In the genomic region with DNA sequence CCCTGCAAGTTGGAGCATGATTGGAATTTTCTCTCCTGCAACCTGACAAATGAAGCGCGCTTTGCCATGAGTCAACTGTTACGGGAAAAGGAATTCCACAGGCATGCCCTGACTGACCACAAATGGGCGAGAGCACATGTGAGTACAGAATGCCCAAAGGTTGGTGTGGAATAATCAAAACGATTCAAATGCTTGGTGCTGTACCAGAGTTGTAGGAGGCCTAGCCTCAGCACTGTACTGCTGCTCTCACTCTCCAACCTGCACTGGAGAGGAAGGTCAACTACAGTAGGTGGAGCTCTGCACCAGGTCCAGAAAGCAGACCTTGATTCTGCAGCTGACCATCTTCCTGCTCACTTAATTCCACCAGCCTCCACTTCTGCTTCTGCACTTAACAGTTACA, we compare ENCODE assay signal across 10 cellular contexts.
DNase-seq lines count a peak whose midpoint lies in the region; ATAC-seq, FAIRE-seq and TF ChIP-seq lines count a peak whose summit lies in the region.
"Had no signal": no experiment of that assay in that cellular context is flagged by ENCODE, and none has a peak within 500 bp of the region (broad histone marks: within the 10 kb centered on the region; RNA-seq: fewer than 3 reads in every experiment).

No MANE protein-coding gene starts in this region.

- no peaks in the 10 kb centered on the region for H4K20me1 ChIP-seq in osteoblast (ENCODE audit: insufficient read depth, low read length)

- H3K27ac Mint-ChIP-seq in T-helper 17 cell: no peak overlapping the region
- H3K27ac Mint-ChIP-seq: activated T-cell treated with anti-CD3 and anti-CD28 coated beads, Interleukin-2, amount 50 U/mL, for 72 hours had no signal

- ATAC-seq in esophagus mucosa (peak; percentile 82), T-helper 17 cell (no peak)
- ATAC-seq: activated T-cell treated with anti-CD3 and anti-CD28 coated beads, Interleukin-2, amount 50 U/mL, for 72 hours had no signal

- H3K4me2 ChIP-seq in osteoblast (ENCODE audit: insufficient read depth, low read length): peak overlapping the region; percentile 22

- no peaks in the 10 kb centered on the region for H3K36me3 ChIP-seq in osteoblast (ENCODE audit: insufficient read depth, low read length)
- H3K36me3 ChIP-seq in suprapubic skin: no peaks in the 10 kb centered on the region

- peak; percentile 94 for FAIRE-seq in RCC 7860 (lab: Jason Lieb, UNC)

- no peak overlapping the region for H2AFZ ChIP-seq in osteoblast (ENCODE audit: low read length)

- H3K27me3 ChIP-seq in osteoblast (ENCODE audit: insufficient read depth, low read length): no peaks in the 10 kb centered on the region
- H3K27me3 ChIP-seq in suprapubic skin: no peaks in the 10 kb centered on the region

- H3K27me3 Mint-ChIP-seq in T-helper 17 cell: peaks cover 13% of the 10 kb centered on the region

- H3K79me2 ChIP-seq in osteoblast (ENCODE audit: insufficient read depth, low read length): no peaks in the 10 kb centered on the region

- H3K4me3 ChIP-seq in osteoblast (ENCODE audit: insufficient read depth, low read length) (no peak overlapping the region), coronary artery (no peak overlapping the region), suprapubic skin (no peak overlapping the region)

- no peak for TF ChIP-seq EP300 in suprapubic skin (IDR thresholded peaks at IDR 0.05)

- peak; percentile 39 for TF ChIP-seq CTCF in osteoblast (IDR thresholded peaks at IDR 0.05; ENCODE audit: extremely low read depth, low read depth, low read length)
- no peak for TF ChIP-seq CTCF in coronary artery (IDR thresholded peaks at IDR 0.05)
- TF ChIP-seq CTCF in suprapubic skin (IDR thresholded peaks at IDR 0.05): no peak

- DNase-seq in ELR (ENCODE audit: low read depth): peak; percentile 90
- peak; percentile 97 for DNase-seq in RCC 7860 (ENCODE audit: low spot score)
- peak; percentile 68 for DNase-seq in osteoblast (ENCODE audit: insufficient read length, low spot score, missing footprints)
- no peak for DNase-seq in T-helper 17 cell
- DNase-seq in coronary artery (ENCODE audit: low spot score): no peak
- no peak for DNase-seq in central memory CD4-positive, alpha-beta T cell
- DNase-seq in suprapubic skin (ENCODE audit: low spot score in 2 of 2): no peak
- DNase-seq: activated T-cell treated with anti-CD3 and anti-CD28 coated beads, Interleukin-2, amount 50 U/mL, for 72 hours; NCI-H1105 treated with DMSO at 0.1 percent for 48 hours had no signal

- H3K27ac ChIP-seq in osteoblast (ENCODE audit: low read depth, low read length) (no peak overlapping the region), coronary artery (no peak overlapping the region), suprapubic skin (no peak overlapping the region)

- H3K4me1 Mint-ChIP-seq in T-helper 17 cell: no peaks in the 10 kb centered on the region

- no peaks in the 10 kb centered on the region for H3K9me3 ChIP-seq in osteoblast (ENCODE audit: low read depth, low read length)
- H3K9me3 ChIP-seq in T-helper 17 cell (ENCODE audit: control insufficient read depth, low read length, poor library complexity, severe bottlenecking): no peaks in the 10 kb centered on the region
- H3K9me3 ChIP-seq in suprapubic skin: no peaks in the 10 kb centered on the region

- no peak overlapping the region for H3K4me3 Mint-ChIP-seq in T-helper 17 cell
- H3K4me3 Mint-ChIP-seq: activated T-cell treated with anti-CD3 and anti-CD28 coated beads, Interleukin-2, amount 50 U/mL, for 72 hours had no signal

- H3K4me1 ChIP-seq in osteoblast (ENCODE audit: insufficient read depth, low read length) (peaks cover 13% of the 10 kb centered on the region), suprapubic skin (peaks cover 9% of the 10 kb centered on the region)

- no peaks in the 10 kb centered on the region for H3K36me3 Mint-ChIP-seq in T-helper 17 cell (ENCODE audit: low read depth)

- WGBS in suprapubic skin: 65% methylated on average over 5 of the region's 5 CpGs

- TF ChIP-seq POLR2A in suprapubic skin (IDR thresholded peaks at IDR 0.05): no peak

Comparison
In these comparisons a context has a peak if more than half of its experiments do, and no peak if none do; other contexts are left out.
1. DNase-seq: peak in ELR (single experiment), RCC 7860 (single experiment) and osteoblast (single experiment); none in T-helper 17 cell (0 of 3), coronary artery (single experiment), central memory CD4-positive, alpha-beta T cell (single experiment) and suprapubic skin (0 of 2).